Comparison of ENCODE assay signal across 15 cellular contexts in the genomic region with DNA sequence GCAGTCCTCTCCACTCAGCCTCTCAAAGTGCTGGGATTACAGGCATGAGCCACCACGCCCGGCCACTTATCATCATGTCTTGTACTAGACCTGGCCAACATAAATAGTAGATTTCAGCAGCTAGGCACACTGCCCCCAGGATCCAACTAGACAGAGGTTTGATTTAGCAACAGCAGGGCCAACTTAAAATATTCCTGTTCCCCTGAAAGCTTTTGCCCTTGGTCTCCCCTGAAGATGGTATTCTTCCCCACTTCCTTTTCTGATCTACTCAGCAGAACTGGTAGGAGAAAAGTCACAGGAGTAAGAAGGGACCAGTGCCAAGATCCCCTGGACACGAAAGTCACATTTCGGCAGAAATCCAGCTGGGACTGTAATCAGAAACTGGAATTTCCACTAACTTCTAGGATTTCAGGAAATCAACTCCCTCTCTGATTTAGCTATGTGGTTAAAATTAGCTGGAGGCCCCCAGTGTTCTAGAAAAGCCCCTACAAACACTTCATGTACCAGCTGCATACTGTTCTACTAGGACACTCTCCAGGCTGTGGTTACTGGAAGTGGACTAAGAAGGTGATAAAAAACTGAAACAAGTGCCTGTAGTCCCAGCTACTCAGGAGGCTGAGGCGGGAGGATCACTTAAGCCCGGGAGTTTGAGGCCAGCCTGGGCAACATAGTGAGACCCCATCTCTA. TPM values are rescaled to one million over a fixed set of nuclear protein-coding genes. Genes with fewer than 3 reads are reported as not detected.
DNase-seq lines count a peak whose midpoint lies in the region; ATAC-seq and TF ChIP-seq lines count a peak whose summit lies in the region.
"Had no signal": no experiment of that assay in that cellular context is flagged by ENCODE, and none has a peak within 500 bp of the region (broad histone marks: within the 10 kb centered on the region; RNA-seq: fewer than 3 reads in every experiment).

No MANE protein-coding gene starts in this region.

- ATAC-seq in naive B cell (ENCODE audit: low read depth in 2 of 2) (no peak), HG02763 (IDR thresholded peaks at IDR 0.05; ENCODE audit: unreplicated experiment) (no peak)
- ATAC-seq: mucosa of descending colon had no signal

- no peak for TF ChIP-seq POLR2A in esophagus squamous epithelium (IDR thresholded peaks at IDR 0.05)

- intact Hi-C loops in esophagus squamous epithelium (cut with DNase I) = loop anchor here (10.0 kb wide), 1 partner anchor 60 kb away; no protein-coding TSS in a partner anchor

- peak overlapping the region in 5 of 6 donors; percentile 16 to 90 (median 56) for H3K27ac Mint-ChIP-seq in naive B cell
- H3K27ac Mint-ChIP-seq: progenitor cell of endocrine pancreas had no signal

- no peaks in the 10 kb centered on the region for H3K36me3 ChIP-seq in esophagus squamous epithelium
- H3K36me3 ChIP-seq: vagina had no signal

- TF ChIP-seq CTCF in fibroblast of villous mesenchyme (IDR thresholded peaks at IDR 0.05; ENCODE audit: insufficient read depth, low read depth, low read length) = no peak
- TF ChIP-seq CTCF in esophagus squamous epithelium (IDR thresholded peaks at IDR 0.05) = no peak

- peaks cover 0 to 7% (median 0%) of the 10 kb centered on the region in 3 donors for H3K4me1 ChIP-seq in esophagus squamous epithelium
- H3K4me1 ChIP-seq: vagina had no signal

- no peaks in the 10 kb centered on the region for H3K9me3 ChIP-seq in esophagus squamous epithelium
- H3K9me3 ChIP-seq: mucosa of descending colon, vagina had no signal

- H3K4me3 Mint-ChIP-seq in naive B cell = peak overlapping the region in 1 of 8 donors; percentile 26
- H3K4me3 Mint-ChIP-seq: CD4-positive, alpha-beta memory T cell had no signal

- peak overlapping the region in 2 of 4 donors; percentile 8 to 13 for H3K27ac ChIP-seq in esophagus squamous epithelium
- H3K27ac ChIP-seq: epithelial cell of prostate, vagina had no signal

- DNase-seq in astrocyte of the hippocampus (ENCODE audit: low read depth, low spot score) (peak; percentile 27), fibroblast of villous mesenchyme (ENCODE audit: low read depth) (peak; percentile 16), naive B cell (no peak), NCI-H2081 (lab: John Stamatoyannopoulos, UW) (no peak), esophagus squamous epithelium (lab: John Stamatoyannopoulos, UW) (no peak)
- DNase-seq in activated CD4-positive, alpha-beta T cell treated with anti-CD3 and anti-CD28 coated beads, Interleukin-2, amount 50 U/mL, for 48 hours = no peak
- DNase-seq: activated effector memory CD4-positive, alpha-beta T cell treated with anti-CD3 and anti-CD28 coated beads, Interleukin-2, amount 50 U/mL, for 16 hours; CD4-positive, alpha-beta memory T cell; mucosa of descending colon; NCI-H1417 treated with DMSO at 0.1 percent for 48 hours; NCI-H345 had no signal

- H3K4me3 ChIP-seq in fibroblast of villous mesenchyme (ENCODE audit: low read depth, low read length) = no peak overlapping the region
- H3K4me3 ChIP-seq in esophagus squamous epithelium = no peak overlapping the region
- H3K4me3 ChIP-seq: mucosa of descending colon, vagina had no signal

- H3K9me3 Mint-ChIP-seq in naive B cell = no peaks in the 10 kb centered on the region

- H3K27me3 Mint-ChIP-seq in naive B cell = no peaks in the 10 kb centered on the region
- H3K27me3 Mint-ChIP-seq: progenitor cell of endocrine pancreas had no signal

- no peaks in the 10 kb centered on the region for H3K27me3 ChIP-seq in esophagus squamous epithelium
- H3K27me3 ChIP-seq: vagina had no signal

- peaks cover 22 to 24% (median 23%) of the 10 kb centered on the region in 3 donors for H3K4me1 Mint-ChIP-seq in naive B cell
- H3K4me1 Mint-ChIP-seq: CD4-positive, alpha-beta memory T cell had no signal

- no peaks in the 10 kb centered on the region for H3K36me3 Mint-ChIP-seq in naive B cell
- H3K36me3 Mint-ChIP-seq: CD4-positive, alpha-beta memory T cell had no signal

- WGBS in esophagus squamous epithelium, 2 donors = 59 to 61% methylated on average over 6 of the region's 6 CpGs

RNA-seq across cellular contexts. Expression of gene PPP2R1B, which starts 9.0 kb away (rescaled TPM):
- total RNA-seq in fibroblast of villous mesenchyme (25.1 and 38.9 TPM in 2 replicates), esophagus squamous epithelium (10 to 100 TPM; 17.6 to 39.7 (median 27.7) TPM)
- 10 to 100 TPM; 14.8 to 23.0 (median 18.6) TPM for polyA plus RNA-seq in naive B cell (ENCODE audit: low read depth in 6 of 6)

Comparison
In these comparisons a context has a peak if more than half of its experiments do, and no peak if none do; other contexts are left out.
1. DNase-seq: peak in astrocyte of the hippocampus (single experiment) and fibroblast of villous mesenchyme (single experiment); none in naive B cell (single experiment), NCI-H2081 (0 of 2), esophagus squamous epithelium (single experiment) and activated CD4-positive, alpha-beta T cell treated with anti-CD3 and anti-CD28 coated beads, Interleukin-2, amount 50 U/mL, for 48 hours (0 of 2).